In genomic region chr12:121214171-121214777, GRCh38 we compare ENCODE assay signal across 8 cellular contexts. TPM values are rescaled to one million over a fixed set of nuclear protein-coding genes. Genes with fewer than 3 reads are reported as not detected.
DNase-seq lines count a peak whose midpoint lies in the region; ATAC-seq, FAIRE-seq and TF ChIP-seq lines count a peak whose summit lies in the region.

No MANE protein-coding gene starts in this region.

- no peak for DNase-seq in left ventricle myocardium inferior
- DNase-seq in Right ventricle myocardium superior = no peak
- no peak for DNase-seq in kidney
- no peak for DNase-seq in upper lobe of left lung
- DNase-seq in WTC11 (ENCODE audit: low spot score) = no peak
- no peak for DNase-seq in RCC 7860 (ENCODE audit: low spot score)
- DNase-seq in NCI-H1436 treated with DMSO at 0.1 percent for 48 hours (lab: John Stamatoyannopoulos, UW) = no peak

- H3K4me3 ChIP-seq in left ventricle myocardium inferior (no peak overlapping the region), kidney (ENCODE audit: low read length in 2 of 2) (peak overlapping the region in 1 of 2 donors; percentile 7), upper lobe of left lung (no peak overlapping the region)

- ATAC-seq in Right ventricle myocardium superior (ENCODE audit: poor library complexity) (no peak), upper lobe of left lung (ENCODE audit: low FRiP score in 2 of 2) (peak in 1 of 2 donors; percentile 24), WTC11 (no peak)

- H3K4me1 ChIP-seq in left ventricle myocardium inferior (peaks cover 34% of the 10 kb centered on the region), kidney (ENCODE audit: control insufficient read depth in 1 of 2, insufficient read depth in 1 of 2, low read depth in 1 of 2, low read length in 2 of 2) (peaks cover 6 to 21% of the 10 kb centered on the region in 2 donors), upper lobe of left lung (peaks cover 15 to 34% (median 28%) of the 10 kb centered on the region in 4 donors)

- H3K36me3 ChIP-seq in left ventricle myocardium inferior = peaks cover 10% of the 10 kb centered on the region
- peaks cover 0 to 5% of the 10 kb centered on the region in 2 donors for H3K36me3 ChIP-seq in kidney (ENCODE audit: control insufficient read depth in 1 of 2, insufficient read depth in 2 of 2, low read length in 2 of 2)
- H3K36me3 ChIP-seq in upper lobe of left lung = peaks cover 0 to 26% (median 5%) of the 10 kb centered on the region in 4 donors

- peak overlapping the region; percentile 2 for H3K27ac Mint-ChIP-seq in activated naive CD4-positive, alpha-beta T cell treated with anti-CD3 and anti-CD28 coated beads, Interleukin-2, amount 50 U/mL, for 24 hours
- no peak overlapping the region for H3K27ac Mint-ChIP-seq in WTC11

- POLR2A ChIA-PET in WTC11 (lab: Charles Lee) = no interaction called here

- H3K9me3 ChIP-seq in left ventricle myocardium inferior (replicated peaks) (no peaks in the 10 kb centered on the region), kidney (ENCODE audit: control insufficient read depth in 1 of 2, low read length in 2 of 2) (no peaks in the 10 kb centered on the region), upper lobe of left lung (no peaks in the 10 kb centered on the region)

- no peaks in the 10 kb centered on the region for H3K27me3 Mint-ChIP-seq in activated naive CD4-positive, alpha-beta T cell treated with anti-CD3 and anti-CD28 coated beads, Interleukin-2, amount 50 U/mL, for 24 hours
- H3K27me3 Mint-ChIP-seq in WTC11 (ENCODE audit: low read depth) = peaks cover 4% of the 10 kb centered on the region

- intact Hi-C loops in left ventricle myocardium inferior (cut with micrococcal nuclease) (no loop called here), Right ventricle myocardium superior (cut with DNase I) (no loop called here), kidney (cut with DNase I) (no loop called here)

- H3K27ac ChIP-seq in left ventricle myocardium inferior (replicated peaks) (peak overlapping the region; percentile 66), kidney (ENCODE audit: low read depth in 2 of 2, low read length in 2 of 2) (peak overlapping the region; percentile 75 to 82), upper lobe of left lung (peak overlapping the region; percentile 50 to 81 (median 70))

- WGBS in upper lobe of left lung, 2 donors = 74 to 84% methylated on average over 10 to 11 of the region's 11 CpGs

- TF ChIP-seq CTCF in left ventricle myocardium inferior (IDR thresholded peaks at IDR 0.05; ENCODE audit: borderline replicate concordance) (no peak), kidney (IDR thresholded peaks at IDR 0.05; ENCODE audit: borderline replicate concordance, extremely low read depth, insufficient read depth) (no peak), upper lobe of left lung (IDR thresholded peaks at IDR 0.05) (no peak), WTC11 (IDR thresholded peaks at IDR 0.05) (no peak)

- FAIRE-seq in kidney (lab: Jason Lieb, UNC) (no peak), RCC 7860 (lab: Jason Lieb, UNC) (no peak)

- H3K9me3 Mint-ChIP-seq in activated naive CD4-positive, alpha-beta T cell treated with anti-CD3 and anti-CD28 coated beads, Interleukin-2, amount 50 U/mL, for 24 hours = no peaks in the 10 kb centered on the region
- H3K9me3 Mint-ChIP-seq in WTC11 = no peaks in the 10 kb centered on the region

- H3K4me1 Mint-ChIP-seq in activated naive CD4-positive, alpha-beta T cell treated with anti-CD3 and anti-CD28 coated beads, Interleukin-2, amount 50 U/mL, for 24 hours = peaks cover 37% of the 10 kb centered on the region
- H3K4me1 Mint-ChIP-seq in WTC11 = peaks cover 6% of the 10 kb centered on the region

- peak in 1 of 4 donors; percentile 13 for TF ChIP-seq POLR2A in upper lobe of left lung (IDR thresholded peaks at IDR 0.05)

- H3K27me3 ChIP-seq in left ventricle myocardium inferior (ENCODE audit: low read depth) (no peaks in the 10 kb centered on the region), upper lobe of left lung (no peaks in the 10 kb centered on the region)

- CTCF ChIA-PET in WTC11 (lab: Charles Lee) = no interaction called here

- no peak overlapping the region for H3K4me3 Mint-ChIP-seq in activated naive CD4-positive, alpha-beta T cell treated with anti-CD3 and anti-CD28 coated beads, Interleukin-2, amount 50 U/mL, for 24 hours
- no peak overlapping the region for H3K4me3 Mint-ChIP-seq in WTC11

- TF ChIP-seq EP300 in upper lobe of left lung (IDR thresholded peaks at IDR 0.05) = peak in 2 of 4 donors; percentile 11 to 50

- no peak overlapping the region for H3K9ac ChIP-seq in kidney (ENCODE audit: low read length in 2 of 2)

- H3K36me3 Mint-ChIP-seq in activated naive CD4-positive, alpha-beta T cell treated with anti-CD3 and anti-CD28 coated beads, Interleukin-2, amount 50 U/mL, for 24 hours = peaks cover 6% of the 10 kb centered on the region
- no peaks in the 10 kb centered on the region for H3K36me3 Mint-ChIP-seq in WTC11

TF ChIP-seq in WTC11, 78 proteins besides CTCF, POLR2A, EP300 and RAD21 (continues in another document):
- no peak for TF ChIP-seq ZNF416 (CRISPR knock-in tag; IDR thresholded peaks at IDR 0.05)
- TF ChIP-seq SP1 (CRISPR knock-in tag; conservative IDR thresholded peaks at IDR 0.05) = no peak
- TF ChIP-seq NFE2L1 (CRISPR knock-in tag; IDR thresholded peaks at IDR 0.05) = no peak
- no peak for TF ChIP-seq JAZF1 (CRISPR knock-in tag; IDR thresholded peaks at IDR 0.05)
- TF ChIP-seq MAX (CRISPR knock-in tag; IDR thresholded peaks at IDR 0.05) = no peak
- TF ChIP-seq TEAD4 (CRISPR knock-in tag; IDR thresholded peaks at IDR 0.05) = no peak
- no peak for TF ChIP-seq PRRX2 (CRISPR knock-in tag; IDR thresholded peaks at IDR 0.05)
- TF ChIP-seq ZSCAN18 (CRISPR knock-in tag; IDR thresholded peaks at IDR 0.05) = no peak
- no peak for TF ChIP-seq ETV6 (CRISPR knock-in tag; IDR thresholded peaks at IDR 0.05)
- no peak for TF ChIP-seq E2F4 (CRISPR knock-in tag; IDR thresholded peaks at IDR 0.05; ENCODE audit: borderline replicate concordance, low read depth)
- TF ChIP-seq PREB (CRISPR knock-in tag; IDR thresholded peaks at IDR 0.05; ENCODE audit: borderline replicate concordance) = no peak
- TF ChIP-seq AR (CRISPR knock-in tag; IDR thresholded peaks at IDR 0.05) = no peak
- TF ChIP-seq ESRRA (CRISPR knock-in tag; IDR thresholded peaks at IDR 0.05; ENCODE audit: borderline replicate concordance) = no peak

RNA-seq across cellular contexts. Expression of gene P2RX4, which starts 4.3 kb away (rescaled TPM):
- total RNA-seq in left ventricle myocardium inferior (4.7 TPM), Right ventricle myocardium superior (7.4 TPM), kidney (36.2 TPM), upper lobe of left lung (10 to 100 TPM; 62.7 to 98.5 (median 79.5) TPM), WTC11 (2021) (13.9 to 14.6 TPM (median 14.3 TPM) in 3 replicates)
- polyA plus RNA-seq in kidney (ENCODE audit: insufficient read depth, low read depth, low replicate concordance) = 28.8 TPM
